1 cellular context compared by ENCODE assay signal in the genomic region with DNA sequence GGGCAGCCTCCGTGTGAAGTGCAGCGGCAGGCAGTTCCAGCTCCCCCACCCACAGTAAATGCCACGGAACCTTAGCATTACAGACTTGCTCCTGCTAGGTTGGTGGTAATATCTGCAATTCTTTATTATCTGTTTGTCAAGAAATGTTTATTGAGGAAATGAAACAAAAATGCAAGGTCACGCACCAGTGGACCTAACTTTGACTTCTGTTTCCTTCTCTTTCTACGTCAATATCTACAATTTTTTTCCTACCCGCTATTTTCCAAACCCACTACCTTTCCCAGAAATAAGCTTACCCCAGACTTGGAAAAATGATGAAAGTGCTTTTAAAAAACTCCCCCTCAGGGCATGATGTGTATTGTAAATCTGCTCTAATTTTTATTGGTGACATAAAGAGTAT.
TF ChIP-seq lines count a peak whose summit lies in the region.

No MANE protein-coding gene starts in this region.

TF ChIP-seq in GM12878, 131 proteins besides CTCF, POLR2A, EP300 and RAD21 (continues in another document):
- TF ChIP-seq YBX1 (IDR thresholded peaks at IDR 0.05), result no peak
- TF ChIP-seq, protein P1, sequence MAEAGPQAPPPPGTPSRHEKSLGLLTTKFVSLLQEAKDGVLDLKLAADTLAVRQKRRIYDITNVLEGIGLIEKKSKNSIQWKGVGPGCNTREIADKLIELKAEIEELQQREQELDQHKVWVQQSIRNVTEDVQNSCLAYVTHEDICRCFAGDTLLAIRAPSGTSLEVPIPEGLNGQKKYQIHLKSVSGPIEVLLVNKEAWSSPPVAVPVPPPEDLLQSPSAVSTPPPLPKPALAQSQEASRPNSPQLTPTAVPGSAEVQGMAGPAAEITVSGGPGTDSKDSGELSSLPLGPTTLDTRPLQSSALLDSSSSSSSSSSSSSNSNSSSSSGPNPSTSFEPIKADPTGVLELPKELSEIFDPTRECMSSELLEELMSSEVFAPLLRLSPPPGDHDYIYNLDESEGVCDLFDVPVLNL (IDR thresholded peaks at IDR 0.05; ENCODE audit: low read depth, low read length), result no peak
- no peak for TF ChIP-seq POU2F2 (IDR thresholded peaks at IDR 0.05; ENCODE audit: borderline replicate concordance, low read depth, low read length)
- TF ChIP-seq, protein P2, sequence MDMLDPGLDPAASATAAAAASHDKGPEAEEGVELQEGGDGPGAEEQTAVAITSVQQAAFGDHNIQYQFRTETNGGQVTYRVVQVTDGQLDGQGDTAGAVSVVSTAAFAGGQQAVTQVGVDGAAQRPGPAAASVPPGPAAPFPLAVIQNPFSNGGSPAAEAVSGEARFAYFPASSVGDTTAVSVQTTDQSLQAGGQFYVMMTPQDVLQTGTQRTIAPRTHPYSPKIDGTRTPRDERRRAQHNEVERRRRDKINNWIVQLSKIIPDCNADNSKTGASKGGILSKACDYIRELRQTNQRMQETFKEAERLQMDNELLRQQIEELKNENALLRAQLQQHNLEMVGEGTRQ (IDR thresholded peaks at IDR 0.05; ENCODE audit: borderline replicate concordance, low read depth, low read length), result no peak
- no peak for TF ChIP-seq CEBPB (IDR thresholded peaks at IDR 0.05; ENCODE audit: borderline replicate concordance in 1 of 2, low read depth in 2 of 2, low read length in 2 of 2)
- no peak; the same call in 1 of the 2 replicates for TF ChIP-seq SMC3 (IDR thresholded peaks at IDR 0.05; ENCODE audit: borderline replicate concordance, low read length)
- no peak for TF ChIP-seq FOXK2 (IDR thresholded peaks at IDR 0.05)
- no peak for TF ChIP-seq TAF1 (IDR thresholded peaks at IDR 0.05; ENCODE audit: borderline replicate concordance, low read depth, low read length)
- TF ChIP-seq STAT3 (IDR thresholded peaks at IDR 0.05; ENCODE audit: low read depth, low read length), result no peak
- TF ChIP-seq SREBF1 (IDR thresholded peaks at IDR 0.05; ENCODE audit: low read length), result no peak
- TF ChIP-seq CREB1 (IDR thresholded peaks at IDR 0.05; ENCODE audit: low read depth), result 0 out of 2 replicates have a peak, but pooled peaks have one; percentile 52
- TF ChIP-seq, protein P3, sequence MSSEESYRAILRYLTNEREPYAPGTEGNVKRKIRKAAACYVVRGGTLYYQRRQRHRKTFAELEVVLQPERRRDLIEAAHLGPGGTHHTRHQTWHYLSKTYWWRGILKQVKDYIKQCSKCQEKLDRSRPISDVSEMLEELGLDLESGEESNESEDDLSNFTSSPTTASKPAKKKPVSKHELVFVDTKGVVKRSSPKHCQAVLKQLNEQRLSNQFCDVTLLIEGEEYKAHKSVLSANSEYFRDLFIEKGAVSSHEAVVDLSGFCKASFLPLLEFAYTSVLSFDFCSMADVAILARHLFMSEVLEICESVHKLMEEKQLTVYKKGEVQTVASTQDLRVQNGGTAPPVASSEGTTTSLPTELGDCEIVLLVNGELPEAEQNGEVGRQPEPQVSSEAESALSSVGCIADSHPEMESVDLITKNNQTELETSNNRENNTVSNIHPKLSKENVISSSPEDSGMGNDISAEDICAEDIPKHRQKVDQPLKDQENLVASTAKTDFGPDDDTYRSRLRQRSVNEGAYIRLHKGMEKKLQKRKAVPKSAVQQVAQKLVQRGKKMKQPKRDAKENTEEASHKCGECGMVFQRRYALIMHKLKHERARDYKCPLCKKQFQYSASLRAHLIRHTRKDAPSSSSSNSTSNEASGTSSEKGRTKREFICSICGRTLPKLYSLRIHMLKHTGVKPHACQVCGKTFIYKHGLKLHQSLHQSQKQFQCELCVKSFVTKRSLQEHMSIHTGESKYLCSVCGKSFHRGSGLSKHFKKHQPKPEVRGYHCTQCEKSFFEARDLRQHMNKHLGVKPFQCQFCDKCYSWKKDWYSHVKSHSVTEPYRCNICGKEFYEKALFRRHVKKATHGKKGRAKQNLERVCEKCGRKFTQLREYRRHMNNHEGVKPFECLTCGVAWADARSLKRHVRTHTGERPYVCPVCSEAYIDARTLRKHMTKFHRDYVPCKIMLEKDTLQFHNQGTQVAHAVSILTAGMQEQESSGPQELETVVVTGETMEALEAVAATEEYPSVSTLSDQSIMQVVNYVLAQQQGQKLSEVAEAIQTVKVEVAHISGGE (CRISPR knock-in tag; IDR thresholded peaks at IDR 0.05), result no peak
- TF ChIP-seq ESRRA (IDR thresholded peaks at IDR 0.05; ENCODE audit: low read length), result no peak
- peak; percentile 91 for TF ChIP-seq PAX5 (IDR thresholded peaks at IDR 0.05; ENCODE audit: borderline replicate concordance, low read depth, low read length)
- no peak for TF ChIP-seq CHD2 (IDR thresholded peaks at IDR 0.05; ENCODE audit: borderline replicate concordance, low read depth, low read length)
- TF ChIP-seq ZNF274 (IDR thresholded peaks at IDR 0.05; ENCODE audit: insufficient read depth, insufficient read length), result no peak
- peak; percentile 27; the same call in 1 of the 2 replicates for TF ChIP-seq ZNF207 (IDR thresholded peaks at IDR 0.05; ENCODE audit: borderline replicate concordance)
- TF ChIP-seq, protein P4, sequence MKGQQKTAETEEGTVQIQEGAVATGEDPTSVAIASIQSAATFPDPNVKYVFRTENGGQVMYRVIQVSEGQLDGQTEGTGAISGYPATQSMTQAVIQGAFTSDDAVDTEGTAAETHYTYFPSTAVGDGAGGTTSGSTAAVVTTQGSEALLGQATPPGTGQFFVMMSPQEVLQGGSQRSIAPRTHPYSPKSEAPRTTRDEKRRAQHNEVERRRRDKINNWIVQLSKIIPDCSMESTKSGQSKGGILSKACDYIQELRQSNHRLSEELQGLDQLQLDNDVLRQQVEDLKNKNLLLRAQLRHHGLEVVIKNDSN (IDR thresholded peaks at IDR 0.05; ENCODE audit: borderline replicate concordance, extremely low read length, insufficient read depth, low read depth, low read length), result no peak
- no peak for TF ChIP-seq TARDBP (IDR thresholded peaks at IDR 0.05; ENCODE audit: borderline replicate concordance)
- TF ChIP-seq HDGF (IDR thresholded peaks at IDR 0.05), result no peak
- no peak for TF ChIP-seq SIX5 (IDR thresholded peaks at IDR 0.05; ENCODE audit: low read depth, low read length, severe bottlenecking)
- TF ChIP-seq MEF2B (IDR thresholded peaks at IDR 0.05; ENCODE audit: partially characterized antibody, poor library complexity, severe bottlenecking), result no peak
- peak; percentile 6; the same call in 1 of the 2 replicates for TF ChIP-seq JUNB (IDR thresholded peaks at IDR 0.05)
- TF ChIP-seq TCF3 (IDR thresholded peaks at IDR 0.05; ENCODE audit: borderline replicate concordance, insufficient read depth, low read depth, low read length), result no peak
- no peak for TF ChIP-seq KLF5 (IDR thresholded peaks at IDR 0.05; ENCODE audit: partially characterized antibody)
- TF ChIP-seq ZSCAN29 (IDR thresholded peaks at IDR 0.05), result no peak
- no peak; the same call in 1 of the 2 replicates for TF ChIP-seq ZBED1 (IDR thresholded peaks at IDR 0.05; ENCODE audit: borderline replicate concordance)
- no peak for TF ChIP-seq YY1 (IDR thresholded peaks at IDR 0.05; ENCODE audit: low read depth, low read length)
- TF ChIP-seq CBFB (IDR thresholded peaks at IDR 0.05; ENCODE audit: low read depth), result no peak
- TF ChIP-seq, protein P5, sequence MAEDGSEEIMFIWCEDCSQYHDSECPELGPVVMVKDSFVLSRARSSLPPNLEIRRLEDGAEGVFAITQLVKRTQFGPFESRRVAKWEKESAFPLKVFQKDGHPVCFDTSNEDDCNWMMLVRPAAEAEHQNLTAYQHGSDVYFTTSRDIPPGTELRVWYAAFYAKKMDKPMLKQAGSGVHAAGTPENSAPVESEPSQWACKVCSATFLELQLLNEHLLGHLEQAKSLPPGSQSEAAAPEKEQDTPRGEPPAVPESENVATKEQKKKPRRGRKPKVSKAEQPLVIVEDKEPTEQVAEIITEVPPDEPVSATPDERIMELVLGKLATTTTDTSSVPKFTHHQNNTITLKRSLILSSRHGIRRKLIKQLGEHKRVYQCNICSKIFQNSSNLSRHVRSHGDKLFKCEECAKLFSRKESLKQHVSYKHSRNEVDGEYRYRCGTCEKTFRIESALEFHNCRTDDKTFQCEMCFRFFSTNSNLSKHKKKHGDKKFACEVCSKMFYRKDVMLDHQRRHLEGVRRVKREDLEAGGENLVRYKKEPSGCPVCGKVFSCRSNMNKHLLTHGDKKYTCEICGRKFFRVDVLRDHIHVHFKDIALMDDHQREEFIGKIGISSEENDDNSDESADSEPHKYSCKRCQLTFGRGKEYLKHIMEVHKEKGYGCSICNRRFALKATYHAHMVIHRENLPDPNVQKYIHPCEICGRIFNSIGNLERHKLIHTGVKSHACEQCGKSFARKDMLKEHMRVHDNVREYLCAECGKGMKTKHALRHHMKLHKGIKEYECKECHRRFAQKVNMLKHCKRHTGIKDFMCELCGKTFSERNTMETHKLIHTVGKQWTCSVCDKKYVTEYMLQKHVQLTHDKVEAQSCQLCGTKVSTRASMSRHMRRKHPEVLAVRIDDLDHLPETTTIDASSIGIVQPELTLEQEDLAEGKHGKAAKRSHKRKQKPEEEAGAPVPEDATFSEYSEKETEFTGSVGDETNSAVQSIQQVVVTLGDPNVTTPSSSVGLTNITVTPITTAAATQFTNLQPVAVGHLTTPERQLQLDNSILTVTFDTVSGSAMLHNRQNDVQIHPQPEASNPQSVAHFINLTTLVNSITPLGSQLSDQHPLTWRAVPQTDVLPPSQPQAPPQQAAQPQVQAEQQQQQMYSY (CRISPR knock-in tag; IDR thresholded peaks at IDR 0.05), result no peak
- TF ChIP-seq RUNX3 (IDR thresholded peaks at IDR 0.05; ENCODE audit: low read length), result peak; percentile 35
- TF ChIP-seq ZNF217 (IDR thresholded peaks at IDR 0.05), result peak; percentile 37; the same call in 1 of the 2 replicates
- no peak for TF ChIP-seq CHD4 (IDR thresholded peaks at IDR 0.05)
- TF ChIP-seq KDM1A (IDR thresholded peaks at IDR 0.05; ENCODE audit: borderline replicate concordance), result no peak
- TF ChIP-seq HDAC6 (IDR thresholded peaks at IDR 0.05; ENCODE audit: unreplicated experiment), result no peak
- no peak for TF ChIP-seq POLR2AphosphoS5 (IDR thresholded peaks at IDR 0.05; ENCODE audit: low read length)
- TF ChIP-seq, protein P6, sequence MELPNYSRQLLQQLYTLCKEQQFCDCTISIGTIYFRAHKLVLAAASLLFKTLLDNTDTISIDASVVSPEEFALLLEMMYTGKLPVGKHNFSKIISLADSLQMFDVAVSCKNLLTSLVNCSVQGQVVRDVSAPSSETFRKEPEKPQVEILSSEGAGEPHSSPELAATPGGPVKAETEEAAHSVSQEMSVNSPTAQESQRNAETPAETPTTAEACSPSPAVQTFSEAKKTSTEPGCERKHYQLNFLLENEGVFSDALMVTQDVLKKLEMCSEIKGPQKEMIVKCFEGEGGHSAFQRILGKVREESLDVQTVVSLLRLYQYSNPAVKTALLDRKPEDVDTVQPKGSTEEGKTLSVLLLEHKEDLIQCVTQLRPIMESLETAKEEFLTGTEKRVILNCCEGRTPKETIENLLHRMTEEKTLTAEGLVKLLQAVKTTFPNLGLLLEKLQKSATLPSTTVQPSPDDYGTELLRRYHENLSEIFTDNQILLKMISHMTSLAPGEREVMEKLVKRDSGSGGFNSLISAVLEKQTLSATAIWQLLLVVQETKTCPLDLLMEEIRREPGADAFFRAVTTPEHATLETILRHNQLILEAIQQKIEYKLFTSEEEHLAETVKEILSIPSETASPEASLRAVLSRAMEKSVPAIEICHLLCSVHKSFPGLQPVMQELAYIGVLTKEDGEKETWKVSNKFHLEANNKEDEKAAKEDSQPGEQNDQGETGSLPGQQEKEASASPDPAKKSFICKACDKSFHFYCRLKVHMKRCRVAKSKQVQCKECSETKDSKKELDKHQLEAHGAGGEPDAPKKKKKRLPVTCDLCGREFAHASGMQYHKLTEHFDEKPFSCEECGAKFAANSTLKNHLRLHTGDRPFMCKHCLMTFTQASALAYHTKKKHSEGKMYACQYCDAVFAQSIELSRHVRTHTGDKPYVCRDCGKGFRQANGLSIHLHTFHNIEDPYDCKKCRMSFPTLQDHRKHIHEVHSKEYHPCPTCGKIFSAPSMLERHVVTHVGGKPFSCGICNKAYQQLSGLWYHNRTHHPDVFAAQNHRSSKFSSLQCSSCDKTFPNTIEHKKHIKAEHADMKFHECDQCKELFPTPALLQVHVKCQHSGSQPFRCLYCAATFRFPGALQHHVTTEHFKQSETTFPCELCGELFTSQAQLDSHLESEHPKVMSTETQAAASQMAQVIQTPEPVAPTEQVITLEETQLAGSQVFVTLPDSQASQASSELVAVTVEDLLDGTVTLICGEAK (IDR thresholded peaks at IDR 0.05; ENCODE audit: borderline replicate concordance), result no peak
- peak; percentile 12; the same call in 1 of the 2 replicates for TF ChIP-seq SMARCA5 (IDR thresholded peaks at IDR 0.05)
- TF ChIP-seq ETV6 (conservative IDR thresholded peaks at IDR 0.05 in 1 of 2, IDR thresholded peaks at IDR 0.05 in 1 of 2; ENCODE audit: borderline replicate concordance in 1 of 2, low read depth in 1 of 2), result no peak; a peak in 1 of 4 replicates
- TF ChIP-seq ZNF622 (IDR thresholded peaks at IDR 0.05), result no peak
- TF ChIP-seq PAX8 (IDR thresholded peaks at IDR 0.05), result peak; percentile 99
- 0 out of 2 replicates have a peak, but pooled peaks have one; percentile 41 for TF ChIP-seq ZNF384 (IDR thresholded peaks at IDR 0.05; ENCODE audit: borderline replicate concordance, low read depth, low read length)
- TF ChIP-seq SRF (IDR thresholded peaks at IDR 0.05; ENCODE audit: low read depth in 2 of 2, low read length in 2 of 2), result no peak
- TF ChIP-seq, protein P7, sequence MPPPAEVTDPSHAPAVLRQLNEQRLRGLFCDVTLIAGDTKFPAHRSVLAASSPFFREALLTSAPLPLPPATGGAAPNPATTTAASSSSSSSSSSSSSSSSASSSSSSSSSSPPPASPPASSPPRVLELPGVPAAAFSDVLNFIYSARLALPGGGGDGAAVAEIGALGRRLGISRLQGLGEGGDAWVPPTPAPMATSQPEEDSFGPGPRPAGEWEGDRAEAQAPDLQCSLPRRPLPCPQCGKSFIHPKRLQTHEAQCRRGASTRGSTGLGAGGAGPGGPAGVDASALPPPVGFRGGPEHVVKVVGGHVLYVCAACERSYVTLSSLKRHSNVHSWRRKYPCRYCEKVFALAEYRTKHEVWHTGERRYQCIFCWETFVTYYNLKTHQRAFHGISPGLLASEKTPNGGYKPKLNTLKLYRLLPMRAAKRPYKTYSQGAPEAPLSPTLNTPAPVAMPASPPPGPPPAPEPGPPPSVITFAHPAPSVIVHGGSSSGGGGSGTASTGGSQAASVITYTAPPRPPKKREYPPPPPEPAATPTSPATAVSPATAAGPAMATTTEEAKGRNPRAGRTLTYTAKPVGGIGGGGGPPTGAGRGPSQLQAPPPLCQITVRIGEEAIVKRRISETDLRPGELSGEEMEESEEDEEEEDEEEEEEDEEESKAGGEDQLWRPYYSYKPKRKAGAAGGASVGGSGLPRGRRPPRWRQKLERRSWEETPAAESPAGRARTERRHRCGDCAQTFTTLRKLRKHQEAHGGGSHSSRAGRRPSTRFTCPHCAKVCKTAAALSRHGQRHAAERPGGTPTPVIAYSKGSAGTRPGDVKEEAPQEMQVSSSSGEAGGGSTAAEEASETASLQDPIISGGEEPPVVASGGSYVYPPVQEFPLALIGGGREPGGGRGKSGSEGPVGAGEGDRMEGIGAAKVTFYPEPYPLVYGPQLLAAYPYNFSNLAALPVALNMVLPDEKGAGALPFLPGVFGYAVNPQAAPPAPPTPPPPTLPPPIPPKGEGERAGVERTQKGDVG (CRISPR knock-in tag; IDR thresholded peaks at IDR 0.05), result no peak
- no peak for TF ChIP-seq NFXL1 (IDR thresholded peaks at IDR 0.05; ENCODE audit: borderline replicate concordance)
- TF ChIP-seq, protein P8, sequence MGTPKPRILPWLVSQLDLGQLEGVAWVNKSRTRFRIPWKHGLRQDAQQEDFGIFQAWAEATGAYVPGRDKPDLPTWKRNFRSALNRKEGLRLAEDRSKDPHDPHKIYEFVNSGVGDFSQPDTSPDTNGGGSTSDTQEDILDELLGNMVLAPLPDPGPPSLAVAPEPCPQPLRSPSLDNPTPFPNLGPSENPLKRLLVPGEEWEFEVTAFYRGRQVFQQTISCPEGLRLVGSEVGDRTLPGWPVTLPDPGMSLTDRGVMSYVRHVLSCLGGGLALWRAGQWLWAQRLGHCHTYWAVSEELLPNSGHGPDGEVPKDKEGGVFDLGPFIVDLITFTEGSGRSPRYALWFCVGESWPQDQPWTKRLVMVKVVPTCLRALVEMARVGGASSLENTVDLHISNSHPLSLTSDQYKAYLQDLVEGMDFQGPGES (IDR thresholded peaks at IDR 0.05), result no peak
- no peak for TF ChIP-seq PML (IDR thresholded peaks at IDR 0.05; ENCODE audit: low read length)
